ENCODE assay signal across 8 cellular contexts in the genomic region with DNA sequence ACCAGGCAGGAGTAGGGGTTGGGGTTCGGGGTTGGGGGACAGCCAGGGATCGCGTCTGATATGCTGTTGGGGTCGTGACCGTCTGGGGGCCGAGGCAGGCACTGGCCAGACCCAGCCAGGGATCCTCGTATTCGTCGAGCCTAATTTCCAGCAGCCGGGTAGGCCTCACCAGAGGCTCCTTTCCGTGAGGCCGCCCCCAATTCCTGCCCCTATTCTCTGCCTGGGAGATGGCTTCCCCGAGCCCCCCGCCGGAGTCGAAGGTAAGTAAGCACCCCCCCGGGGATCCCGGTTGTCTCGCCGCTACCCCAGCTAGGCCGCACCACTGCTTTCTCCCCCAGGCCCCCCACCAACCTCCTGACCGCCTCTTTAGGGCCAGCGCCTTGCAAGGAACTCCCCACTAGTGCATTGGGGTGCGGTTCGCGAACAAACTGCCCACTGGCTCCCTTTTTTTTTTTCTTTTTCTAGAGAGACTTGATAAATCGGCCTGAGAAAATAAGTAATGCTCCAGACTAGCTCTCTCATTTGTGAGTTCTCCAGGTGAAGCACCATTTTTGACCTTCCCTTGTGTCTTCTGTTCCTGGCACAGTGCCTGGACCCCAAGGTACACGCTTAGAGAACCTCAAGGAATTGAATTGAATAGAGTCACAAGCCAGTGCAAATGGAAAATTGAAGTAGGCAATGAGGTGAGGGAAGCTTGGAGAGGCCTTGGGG. TPM values are rescaled to one million over a fixed set of nuclear protein-coding genes. Genes with fewer than 3 reads are reported as not detected.
A peak's percentile ranks its signal among the peaks of the same experiment; 100 is the strongest.
DNase-seq lines count a peak whose midpoint lies in the region; ATAC-seq and TF ChIP-seq lines count a peak whose summit lies in the region.

No MANE protein-coding gene starts in this region.

- H3K4me1 ChIP-seq in lung (ENCODE audit: control insufficient read depth in 2 of 2, insufficient read depth in 2 of 2, low read length in 2 of 2) = peaks cover 2 to 18% of the 10 kb centered on the region in 2 donors
- H3K4me1 ChIP-seq in suprapubic skin = peaks cover 36% of the 10 kb centered on the region

- no peak for DNase-seq in activated T-cell treated with anti-CD3 and anti-CD28 coated beads, Interleukin-2, amount 50 U/mL, for 4 hours
- no peak for DNase-seq in activated T-cell treated with anti-CD3 and anti-CD28 coated beads for 4 hours
- peak; percentile 12 for DNase-seq in NCI-H1105 (lab: John Stamatoyannopoulos, UW)
- peak; percentile 21 for DNase-seq in cerebellar cortex (ENCODE audit: low spot score)
- no peak for DNase-seq in lung (ENCODE audit: low spot score)
- DNase-seq in suprapubic skin (ENCODE audit: low spot score in 2 of 2) = peak; percentile 63 to 84
- DNase-seq in stimulated activated CD4-positive, alpha-beta T cell treated with anti-CD3 and anti-CD28 coated beads, Interleukin-2, amount 100 ng/mL, for 24 hours = no peak
- no peak for DNase-seq in SK-N-DZ (ENCODE audit: low spot score)

- H3K9me3 ChIP-seq in lung (ENCODE audit: control insufficient read depth in 2 of 2, insufficient read depth in 1 of 2, low read length in 1 of 2) = peaks cover 2 to 5% of the 10 kb centered on the region in 2 donors
- peaks cover 5% of the 10 kb centered on the region for H3K9me3 ChIP-seq in suprapubic skin

- H3K9me3 Mint-ChIP-seq in activated T-cell treated with anti-CD3 and anti-CD28 coated beads, Interleukin-2, amount 50 U/mL, for 4 hours = peaks cover 14% of the 10 kb centered on the region

- peaks cover 8 to 26% of the 10 kb centered on the region in 2 donors for H3K36me3 ChIP-seq in lung (ENCODE audit: control insufficient read depth in 2 of 2, insufficient read depth in 2 of 2, low read length in 2 of 2)
- H3K36me3 ChIP-seq in suprapubic skin = peaks cover 40% of the 10 kb centered on the region

- no peak for ATAC-seq in activated T-cell treated with anti-CD3 and anti-CD28 coated beads, Interleukin-2, amount 50 U/mL, for 4 hours
- peak; percentile 5 for ATAC-seq in lung (ENCODE audit: insufficient read depth, low FRiP score)

- TF ChIP-seq CTCF in lung (IDR thresholded peaks at IDR 0.05; ENCODE audit: control extremely low read depth, extremely low read depth) (no peak), suprapubic skin (IDR thresholded peaks at IDR 0.05) (no peak)

- peak overlapping the region; percentile 98 for H3K4me3 Mint-ChIP-seq in activated T-cell treated with anti-CD3 and anti-CD28 coated beads, Interleukin-2, amount 50 U/mL, for 4 hours

- H3K4me3 ChIP-seq in lung (peak overlapping the region; percentile 87), suprapubic skin (peak overlapping the region; percentile 78)

- H3K27me3 ChIP-seq in lung (ENCODE audit: control insufficient read depth, insufficient read depth) (no peaks in the 10 kb centered on the region), suprapubic skin (no peaks in the 10 kb centered on the region)

- no peak for TF ChIP-seq EP300 in suprapubic skin (IDR thresholded peaks at IDR 0.05)

- no peaks in the 10 kb centered on the region for H3K27me3 Mint-ChIP-seq in activated T-cell treated with anti-CD3 and anti-CD28 coated beads, Interleukin-2, amount 50 U/mL, for 4 hours (ENCODE audit: low read depth)

- TF ChIP-seq POLR2A in suprapubic skin (IDR thresholded peaks at IDR 0.05) = no peak

- peaks cover 58% of the 10 kb centered on the region for H3K36me3 Mint-ChIP-seq in activated T-cell treated with anti-CD3 and anti-CD28 coated beads, Interleukin-2, amount 50 U/mL, for 4 hours (ENCODE audit: insufficient read depth)

- H3K27ac ChIP-seq in lung (ENCODE audit: low read depth in 1 of 2, low read length in 1 of 2) = peak overlapping the region; percentile 82 to 93
- peak overlapping the region; percentile 89 for H3K27ac ChIP-seq in suprapubic skin

- H3K4me1 Mint-ChIP-seq in activated T-cell treated with anti-CD3 and anti-CD28 coated beads, Interleukin-2, amount 50 U/mL, for 4 hours (ENCODE audit: low read depth) = peaks cover 75% of the 10 kb centered on the region

- 1% methylated on average over 26 to 28 of the region's 28 CpGs for WGBS in lung, 2 donors
- WGBS in suprapubic skin = 1% methylated on average over 24 of the region's 28 CpGs

RNA-seq across cellular contexts. Expression of a gene that starts 0.4 kb away (rescaled TPM):
- 1 to 10 TPM; 5.4 to 7.6 (median 6.6) TPM for total RNA-seq in activated T-cell treated with anti-CD3 and anti-CD28 coated beads, Interleukin-2, amount 50 U/mL, for 4 hours
- total RNA-seq in lung (10 to 100 TPM; 16.8 to 34.1 TPM), suprapubic skin (10 to 100 TPM in 2 of 4 donors, 1 to 10 TPM in 2; 6.1 to 14.9 (median 10.2) TPM)
- 1 to 10 TPM; 5.9 to 6.7 TPM for polyA plus RNA-seq in lung
- polyA plus RNA-seq in SK-N-DZ (2014; cell fraction: cytosol; rRNA removed) = 10.0 and 13.6 TPM in 2 replicates
- 7.6 and 10.8 TPM in 2 replicates for polyA plus RNA-seq in SK-N-DZ (2014; cell fraction: nucleus; rRNA removed)

RNA-seq across cellular contexts. Expression of a gene that starts 0.7 kb away (rescaled TPM):
- 10 to 100 TPM; 18.8 to 19.8 (median 19.6) TPM for total RNA-seq in activated T-cell treated with anti-CD3 and anti-CD28 coated beads, Interleukin-2, amount 50 U/mL, for 4 hours
- total RNA-seq in lung (10 to 100 TPM in 1 of 2 donors, 1 to 10 TPM in 1; 9.3 to 23.0 TPM), suprapubic skin (10 to 100 TPM in 3 of 4 donors, 1 to 10 TPM in 1; 6.8 to 13.0 (median 11.2) TPM)
- polyA plus RNA-seq in lung = 1 to 10 TPM; 7.9 to 8.3 TPM
- 14.9 and 20.9 TPM in 2 replicates for polyA plus RNA-seq in SK-N-DZ (2014; cell fraction: cytosol; rRNA removed)
- 22.9 and 25.9 TPM in 2 replicates for polyA plus RNA-seq in SK-N-DZ (2014; cell fraction: nucleus; rRNA removed)

RNA-seq across cellular contexts. Expression of a gene that starts 14.3 kb away (rescaled TPM):
- under 1 TPM; 0.16 to 0.30 (median 0.16) TPM for total RNA-seq in activated T-cell treated with anti-CD3 and anti-CD28 coated beads, Interleukin-2, amount 50 U/mL, for 4 hours
- total RNA-seq in lung (under 1 TPM; 0.17 to 0.37 TPM), suprapubic skin (1 to 10 TPM in 1 of 4 donors, not detected in 3; 2.3 TPM)
- polyA plus RNA-seq in lung = under 1 TPM; 0.03 to 0.26 TPM
- polyA plus RNA-seq in SK-N-DZ (2014; cell fraction: cytosol; rRNA removed) = 0.03 and 0.15 TPM in 2 replicates
- polyA plus RNA-seq in SK-N-DZ (2014; cell fraction: nucleus; rRNA removed) = 0.51 and 0.70 TPM in 2 replicates

RNA-seq across cellular contexts. Expression of a gene that starts 36.5 kb away (rescaled TPM):
- 1 to 10 TPM in 1 of 3 donors, under 1 TPM in 2; 0.79 to 1.3 (median 0.89) TPM for total RNA-seq in activated T-cell treated with anti-CD3 and anti-CD28 coated beads, Interleukin-2, amount 50 U/mL, for 4 hours
- total RNA-seq in lung = 1 to 10 TPM in 1 of 2 donors, not detected in 1; 1.1 TPM
- polyA plus RNA-seq in lung = under 1 TPM; 0.06 to 0.09 TPM
- total RNA-seq in suprapubic skin = 10 to 100 TPM in 1 of 4 donors, 1 to 10 TPM in 3; 1.1 to 43.3 (median 2.0) TPM
- polyA plus RNA-seq in SK-N-DZ (2014; cell fraction: cytosol; rRNA removed) = not detected in 2 replicates
- polyA plus RNA-seq in SK-N-DZ (2014; cell fraction: nucleus; rRNA removed) = not detected in 2 replicates

Comparison
In these comparisons a context has a peak if more than half of its experiments do, and no peak if none do; other contexts are left out.
1. DNase-seq: peak in NCI-H1105 (single experiment), cerebellar cortex (single experiment) and suprapubic skin (2 of 2); none in activated T-cell treated with anti-CD3 and anti-CD28 coated beads, Interleukin-2, amount 50 U/mL, for 4 hours (single experiment), activated T-cell treated with anti-CD3 and anti-CD28 coated beads for 4 hours (single experiment), lung (single experiment), stimulated activated CD4-positive, alpha-beta T cell treated with anti-CD3 and anti-CD28 coated beads, Interleukin-2, amount 100 ng/mL, for 24 hours (0 of 2) and SK-N-DZ (single experiment).